In the genomic region with DNA sequence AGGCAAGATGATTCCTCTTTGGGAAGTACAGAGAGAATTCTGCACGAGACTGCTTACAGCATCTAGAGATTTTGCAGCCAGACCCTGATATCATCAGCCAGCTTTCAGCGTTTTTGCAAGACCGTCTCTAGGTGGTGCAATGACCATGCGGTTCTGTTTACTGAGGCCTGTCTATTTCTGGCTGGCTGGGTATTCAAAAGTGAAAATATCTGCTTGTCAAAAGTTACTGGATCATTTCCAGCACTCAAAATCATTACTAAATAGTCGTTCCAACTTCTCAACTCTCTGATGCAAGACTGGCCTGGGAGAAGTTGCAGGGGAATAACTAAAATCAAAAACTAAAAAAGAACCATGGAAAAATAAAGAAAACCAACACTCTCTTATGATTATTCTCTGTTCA, we compare ENCODE assay signal across 8 cellular contexts.
DNase-seq lines count a peak whose midpoint lies in the region; ATAC-seq and TF ChIP-seq lines count a peak whose summit lies in the region.

No MANE protein-coding gene starts in this region.

- DNase-seq in NCI-H2196 (lab: John Stamatoyannopoulos, UW; ENCODE audit: unreplicated experiment) = peak; percentile 11
- DNase-seq in NCI-H2196 treated with DMSO at 0.1 percent for 48 hours (lab: John Stamatoyannopoulos, UW; ENCODE audit: unreplicated experiment) = no peak
- peak; percentile 33 for DNase-seq in HuH-7.5 (ENCODE audit: low spot score)
- DNase-seq in SK-MEL-5 (ENCODE audit: low read depth, low spot score) = peak; percentile 81
- peak; percentile 87 for DNase-seq in coronary artery (ENCODE audit: low spot score)
- DNase-seq in medulla oblongata (ENCODE audit: extremely low spot score) = peak; percentile 95
- peak; percentile 54 for DNase-seq in transverse colon

- H3K4me1 ChIP-seq in transverse colon = peaks cover 0 to 16% (median 10%) of the 10 kb centered on the region in 4 donors

- H3K27ac ChIP-seq in coronary artery = peak overlapping the region; percentile 76 to 79
- H3K27ac ChIP-seq in transverse colon = peak overlapping the region; percentile 50 to 78 (median 63)

- in situ Hi-C loops in SK-MEL-5 (cut with HindIII; ENCODE audit: low pct_unique_long_range_greater_than_20kb, low sequenced_read_pairs) = loop anchor here (25.0 kb wide), 1 partner anchor 221 kb away; no protein-coding TSS in a partner anchor
- in situ Hi-C loops in transverse colon (cut with MboI; ENCODE audit: low pct_ligation_motif_present in 1 of 4, low pct_unique_long_range_greater_than_20kb in 1 of 4, low sequenced_read_pairs in 3 of 4) = no loop called here

- H3K9me3 ChIP-seq in transverse colon = no peaks in the 10 kb centered on the region

- WGBS in transverse colon (ENCODE audit: low coverage in 1 of 2), 2 donors = 45% methylated on average over 5 of the region's 5 CpGs; no CpG with 5 or more reads in 1 of the 2 donors

- TF ChIP-seq POLR2A in transverse colon (IDR thresholded peaks at IDR 0.05) = no peak

- H3K4me3 ChIP-seq in coronary artery (no peak overlapping the region), transverse colon (no peak overlapping the region)

- H3K27me3 ChIP-seq in transverse colon = no peaks in the 10 kb centered on the region

- ATAC-seq in GM21515 (IDR thresholded peaks at IDR 0.05; ENCODE audit: unreplicated experiment) = peak; percentile 79

- TF ChIP-seq CTCF in coronary artery (IDR thresholded peaks at IDR 0.05) (no peak), transverse colon (IDR thresholded peaks at IDR 0.05) (peak in 3 of 5 experiments; percentile 14 to 40 (median 36))

- TF ChIP-seq EP300 in transverse colon (IDR thresholded peaks at IDR 0.05; ENCODE audit: low read depth) = no peak

- no peaks in the 10 kb centered on the region for H3K36me3 ChIP-seq in transverse colon

- intact Hi-C loops in transverse colon (cut with DNase I; ENCODE audit: low total_unique reads) = no loop called here
